ENCODE assay signal across 17 cellular contexts in the genomic region with DNA sequence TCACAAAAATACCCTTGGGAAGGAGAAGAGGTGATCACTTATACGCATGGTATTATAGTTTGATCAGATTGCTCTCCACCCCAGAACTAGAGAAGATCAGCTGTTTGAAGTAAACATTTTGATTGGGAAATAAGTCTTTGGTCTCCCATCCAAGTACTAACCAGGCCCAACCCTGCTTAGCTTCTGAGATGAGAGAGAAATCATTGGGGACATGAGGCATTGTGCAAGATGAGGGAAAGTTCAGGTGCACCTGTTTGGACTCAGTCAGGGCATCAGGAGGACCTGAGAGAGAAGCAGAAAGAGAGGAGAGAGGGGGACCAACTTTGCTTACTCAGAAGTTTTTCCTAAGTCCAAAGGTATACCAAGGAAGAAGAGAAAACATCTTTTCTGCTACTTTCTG. TPM values are rescaled to one million over a fixed set of nuclear protein-coding genes. Genes with fewer than 3 reads are reported as not detected.
DNase-seq lines count a peak whose midpoint lies in the region; ATAC-seq and TF ChIP-seq lines count a peak whose summit lies in the region.
"Had no signal": no experiment of that assay in that cellular context is flagged by ENCODE, and none has a peak within 500 bp of the region (broad histone marks: within the 10 kb centered on the region; RNA-seq: fewer than 3 reads in every experiment).

No MANE protein-coding gene starts in this region.

- CTCF ChIA-PET in activated naive CD4-positive, alpha-beta T cell treated with anti-CD3 and anti-CD28 coated beads, Interleukin-2, amount 10 ng/mL, durations not matched to agents 7 days and 5 days (lab: Charles Lee), result no interaction called here

- H3K27ac Mint-ChIP-seq in activated naive CD4-positive, alpha-beta T cell treated with anti-CD3 and anti-CD28 coated beads, Interleukin-2, amount 10 ng/mL, durations not matched to agents 7 days and 5 days, result peak overlapping the region; percentile 19
- H3K27ac Mint-ChIP-seq in central memory CD8-positive, alpha-beta T cell (ENCODE audit: low read depth), result peak overlapping the region; percentile 16

- ATAC-seq in central memory CD8-positive, alpha-beta T cell (replicated peaks; ENCODE audit: extremely low read depth, poor library complexity, severe bottlenecking), result no peak
- ATAC-seq: A549 had no signal

- no peak overlapping the region for H3K9ac ChIP-seq in liver (ENCODE audit: low read depth in 1 of 2, low read length in 2 of 2)
- H3K9ac ChIP-seq: BLaER1 treated with 17β-estradiol and CSF1 and Interleukin-3, amounts not matched to agents 10 nM and 100 nM had no signal

- no peaks in the 10 kb centered on the region for H3K9me3 Mint-ChIP-seq in activated naive CD4-positive, alpha-beta T cell treated with anti-CD3 and anti-CD28 coated beads, Interleukin-2, amount 10 ng/mL, durations not matched to agents 7 days and 5 days
- H3K9me3 Mint-ChIP-seq in central memory CD8-positive, alpha-beta T cell, result no peaks in the 10 kb centered on the region

- no peak for DNase-seq in activated naive CD4-positive, alpha-beta T cell treated with anti-CD3 and anti-CD28 coated beads, Interleukin-2, amount 10 ng/mL, durations not matched to agents 7 days and 5 days
- no peak for DNase-seq in activated naive CD4-positive, alpha-beta T cell treated with Interleukin-2 at 50 U/mL for 16 hours
- DNase-seq in central memory CD8-positive, alpha-beta T cell (ENCODE audit: low spot score in 2 of 2), result no peak
- DNase-seq in ACHN, result no peak
- DNase-seq in A172 (ENCODE audit: low spot score), result no peak
- no peak for DNase-seq in SW 1271 (lab: John Stamatoyannopoulos, UW)
- DNase-seq in NCI-H1694 treated with DMSO at 0.1 percent for 48 hours (lab: John Stamatoyannopoulos, UW), result no peak
- DNase-seq: GF-D8, NCI-H187 treated with DMSO at 0.1 percent for 48 hours, NCI-H2227 treated with DMSO at 0.1 percent for 48 hours, NCI-H524, NCI-H82, RPMI8226, SHP77 treated with DMSO at 0.1 percent for 48 hours had no signal

- peaks cover 26% of the 10 kb centered on the region for H3K4me1 Mint-ChIP-seq in activated naive CD4-positive, alpha-beta T cell treated with anti-CD3 and anti-CD28 coated beads, Interleukin-2, amount 10 ng/mL, durations not matched to agents 7 days and 5 days
- H3K4me1 Mint-ChIP-seq in central memory CD8-positive, alpha-beta T cell, result peaks cover 61% of the 10 kb centered on the region

- peaks cover 72% of the 10 kb centered on the region for H3K36me3 Mint-ChIP-seq in activated naive CD4-positive, alpha-beta T cell treated with anti-CD3 and anti-CD28 coated beads, Interleukin-2, amount 10 ng/mL, durations not matched to agents 7 days and 5 days
- H3K36me3 Mint-ChIP-seq in central memory CD8-positive, alpha-beta T cell (ENCODE audit: insufficient read depth), result peaks cover 68% of the 10 kb centered on the region

- 89% methylated on average over 1 of the region's 1 CpG for WGBS in liver

- in situ Hi-C loops in ACHN (cut with HindIII; ENCODE audit: low pct_ligation_motif_present, low pct_unique_long_range_greater_than_20kb, low sequenced_read_pairs), result no loop called here

- no peak for TF ChIP-seq RAD21 in liver (IDR thresholded peaks at IDR 0.05)

- no peaks in the 10 kb centered on the region for H3K27me3 ChIP-seq in liver (ENCODE audit: control insufficient read depth in 4 of 4, insufficient read depth in 4 of 4, low read length in 3 of 4)
- H3K27me3 ChIP-seq: BLaER1 treated with 17β-estradiol and CSF1 and Interleukin-3, amounts not matched to agents 10 nM and 100 nM had no signal

- no peak for TF ChIP-seq CTCF in liver (IDR thresholded peaks at IDR 0.05; ENCODE audit: low read depth, low read length, missing input control)

- no peak overlapping the region for H3K27ac ChIP-seq in liver (ENCODE audit: low read depth in 1 of 2, low read length in 2 of 2)
- H3K27ac ChIP-seq: A549 had no signal

- H3K4me3 Mint-ChIP-seq in activated naive CD4-positive, alpha-beta T cell treated with anti-CD3 and anti-CD28 coated beads, Interleukin-2, amount 10 ng/mL, durations not matched to agents 7 days and 5 days, result no peak overlapping the region
- no peak overlapping the region for H3K4me3 Mint-ChIP-seq in central memory CD8-positive, alpha-beta T cell

- no peak overlapping the region for H3K4me3 ChIP-seq in liver (ENCODE audit: low read depth in 1 of 3, low read length in 3 of 3)
- H3K4me3 ChIP-seq: A549; BLaER1 treated with 17β-estradiol and CSF1 and Interleukin-3, amounts not matched to agents 10 nM and 100 nM had no signal

- peaks cover 2 to 17% (median 13%) of the 10 kb centered on the region in 4 donors for H3K4me1 ChIP-seq in liver (ENCODE audit: control insufficient read depth in 4 of 4, insufficient read depth in 4 of 4, low read length in 3 of 4)

- no peaks in the 10 kb centered on the region for H3K27me3 Mint-ChIP-seq in activated naive CD4-positive, alpha-beta T cell treated with anti-CD3 and anti-CD28 coated beads, Interleukin-2, amount 10 ng/mL, durations not matched to agents 7 days and 5 days
- no peaks in the 10 kb centered on the region for H3K27me3 Mint-ChIP-seq in central memory CD8-positive, alpha-beta T cell

- H3K36me3 ChIP-seq in liver (ENCODE audit: control insufficient read depth in 4 of 4, insufficient read depth in 3 of 4, low read depth in 1 of 4, low read length in 3 of 4), result peaks cover 18 to 65% (median 53%) of the 10 kb centered on the region in 4 donors

- no peaks in the 10 kb centered on the region for H3K9me3 ChIP-seq in liver (ENCODE audit: control insufficient read depth in 4 of 4, low read length in 3 of 4)
- H3K9me3 ChIP-seq: A549 had no signal

TF ChIP-seq in liver, 16 proteins besides CTCF, POLR2A, EP300 and RAD21:
- TF ChIP-seq HNF4A (conservative IDR thresholded peaks at IDR 0.05) (peak; percentile 39 to 53), RXRA (IDR thresholded peaks at IDR 0.05) (peak; percentile 38 to 54), SP1 (IDR thresholded peaks at IDR 0.05) (no peak), FOXA2 (IDR thresholded peaks at IDR 0.05) (no peak)

RNA-seq across cellular contexts. Expression of a gene that starts 11.4 kb away (rescaled TPM):
- total RNA-seq in liver, result 10 to 100 TPM; 14.0 to 27.2 TPM
- polyA plus RNA-seq in liver, result 10 to 100 TPM in 1 of 2 donors, 1 to 10 TPM in 1; 6.7 to 12.6 TPM
- total RNA-seq in A172 (2014; rRNA removed; shearing (Covaris generic)), result 18.3 TPM in 2 replicates

RNA-seq across cellular contexts. Expression of a gene that starts 38.8 kb away (rescaled TPM):
- total RNA-seq in liver, result 10 to 100 TPM; 16.0 to 33.4 TPM
- 10 to 100 TPM; 29.6 to 90.8 TPM for polyA plus RNA-seq in liver
- total RNA-seq in A172 (2014; rRNA removed; shearing (Covaris generic)), result 22.8 and 25.2 TPM in 2 replicates
